ENCODE assay signal across 10 cellular contexts in genomic region chr5:66960373-66961137, GRCh38.
DNase-seq lines count a peak whose midpoint lies in the region; ATAC-seq and TF ChIP-seq lines count a peak whose summit lies in the region.
"Had no signal": no experiment of that assay in that cellular context is flagged by ENCODE, and none has a peak within 500 bp of the region (broad histone marks: within the 10 kb centered on the region; RNA-seq: fewer than 3 reads in every experiment).

No MANE protein-coding gene starts in this region.

- DNase-seq in Ammon's horn (ENCODE audit: low spot score) (peak; percentile 52), NCI-H345 (lab: John Stamatoyannopoulos, UW) (peak; percentile 72), esophagus muscularis mucosa (ENCODE audit: extremely low spot score) (no peak), midbrain (lab: John Stamatoyannopoulos, UW) (no peak), ACHN (no peak)
- DNase-seq: Calu3 had no signal

- no peak for TF ChIP-seq POLR2A in esophagus muscularis mucosa (IDR thresholded peaks at IDR 0.05; ENCODE audit: low read depth)

- peaks cover 3% of the 10 kb centered on the region for H3K9me3 Mint-ChIP-seq in stimulated activated memory B cell treated with anti-CD40 and anti-IgM and Interleukin-4, amounts not matched to agents 10 μg/mL and 1 μg/mL and 100 μg/mL, for 72 hours
- H3K9me3 Mint-ChIP-seq: activated T-helper 1 cell treated with anti-CD3 and anti-CD28 coated beads, Interleukin-12 subunit alpha, Interleukin-12 subunit beta, Interleukin-2, Interleukin-4 antibody, amounts not matched to agents 30 ng/mL and 10 ng/mL and 1 ng/mL, durations not matched to agents 14 hours and 24 hours and 36 hours had no signal

- no peaks in the 10 kb centered on the region for H3K27me3 ChIP-seq in esophagus muscularis mucosa
- H3K27me3 ChIP-seq in neuron (ENCODE audit: insufficient read depth, low read length), result no peaks in the 10 kb centered on the region

- intact Hi-C loops in esophagus muscularis mucosa (cut with DNase I), result no loop called here

- H3K4me1 ChIP-seq in esophagus muscularis mucosa (peaks cover 6 to 32% (median 29%) of the 10 kb centered on the region in 4 donors), neuron (ENCODE audit: insufficient read depth, low read length) (peaks cover 38% of the 10 kb centered on the region)

- TF ChIP-seq CTCF in esophagus muscularis mucosa (IDR thresholded peaks at IDR 0.05), result no peak

- H3K36me3 Mint-ChIP-seq in stimulated activated memory B cell treated with anti-CD40 and anti-IgM and Interleukin-4, amounts not matched to agents 10 μg/mL and 1 μg/mL and 100 μg/mL, for 72 hours, result peaks cover 5% of the 10 kb centered on the region

- H3K4me1 Mint-ChIP-seq in stimulated activated memory B cell treated with anti-CD40 and anti-IgM and Interleukin-4, amounts not matched to agents 10 μg/mL and 1 μg/mL and 100 μg/mL, for 72 hours, result no peaks in the 10 kb centered on the region

- H3K9me3 ChIP-seq in esophagus muscularis mucosa (no peaks in the 10 kb centered on the region), neuron (ENCODE audit: low read length) (no peaks in the 10 kb centered on the region)

- no peak overlapping the region for H3K27ac Mint-ChIP-seq in stimulated activated memory B cell treated with anti-CD40 and anti-IgM and Interleukin-4, amounts not matched to agents 10 μg/mL and 1 μg/mL and 100 μg/mL, for 72 hours
- H3K27ac Mint-ChIP-seq: activated T-helper 1 cell treated with anti-CD3 and anti-CD28 coated beads, Interleukin-12 subunit alpha, Interleukin-12 subunit beta, Interleukin-2, Interleukin-4 antibody, amounts not matched to agents 30 ng/mL and 10 ng/mL and 1 ng/mL, durations not matched to agents 14 hours and 24 hours and 36 hours had no signal

- in situ Hi-C loops in ACHN (cut with HindIII; ENCODE audit: low pct_ligation_motif_present, low pct_unique_long_range_greater_than_20kb, low sequenced_read_pairs), result no loop called here

- H3K27me3 Mint-ChIP-seq in stimulated activated memory B cell treated with anti-CD40 and anti-IgM and Interleukin-4, amounts not matched to agents 10 μg/mL and 1 μg/mL and 100 μg/mL, for 72 hours, result no peaks in the 10 kb centered on the region

- peak overlapping the region in 1 of 4 donors; percentile 79 for H3K27ac ChIP-seq in esophagus muscularis mucosa (replicated peaks in 1 of 4)

- peak overlapping the region; percentile 35 for H2AFZ ChIP-seq in neuron (ENCODE audit: low read depth, low read length)

- no peak for ATAC-seq in stimulated activated memory B cell treated with anti-CD40 and anti-IgM and Interleukin-4, amounts not matched to agents 10 μg/mL and 1 μg/mL and 100 μg/mL, for 72 hours
- no peak for ATAC-seq in GM19397 (IDR thresholded peaks at IDR 0.05; ENCODE audit: unreplicated experiment)

- H3K4me3 ChIP-seq in esophagus muscularis mucosa (peak overlapping the region; percentile 20 to 53 (median 48)), neuron (ENCODE audit: low read length) (no peak overlapping the region)

- H3K36me3 ChIP-seq in esophagus muscularis mucosa, result no peaks in the 10 kb centered on the region
- H3K36me3 ChIP-seq in neuron (ENCODE audit: insufficient read depth, low read length), result no peaks in the 10 kb centered on the region

- TF ChIP-seq EP300 in esophagus muscularis mucosa (IDR thresholded peaks at IDR 0.05), result no peak

- no peak overlapping the region for H3K4me3 Mint-ChIP-seq in stimulated activated memory B cell treated with anti-CD40 and anti-IgM and Interleukin-4, amounts not matched to agents 10 μg/mL and 1 μg/mL and 100 μg/mL, for 72 hours
- H3K4me3 Mint-ChIP-seq: activated T-helper 1 cell treated with anti-CD3 and anti-CD28 coated beads, Interleukin-12 subunit alpha, Interleukin-12 subunit beta, Interleukin-2, Interleukin-4 antibody, amounts not matched to agents 30 ng/mL and 10 ng/mL and 1 ng/mL, durations not matched to agents 14 hours and 24 hours and 36 hours had no signal

- 36% methylated on average over 7 of the region's 7 CpGs for WGBS in esophagus muscularis mucosa

Comparison
In these comparisons a context has a peak if more than half of its experiments do, and no peak if none do; other contexts are left out.
1. DNase-seq: peak in Ammon's horn (single experiment) and NCI-H345 (single experiment); none in esophagus muscularis mucosa (single experiment), midbrain (single experiment) and ACHN (single experiment).